Comparison of ENCODE assay signal across 10 cellular contexts in the genomic region with DNA sequence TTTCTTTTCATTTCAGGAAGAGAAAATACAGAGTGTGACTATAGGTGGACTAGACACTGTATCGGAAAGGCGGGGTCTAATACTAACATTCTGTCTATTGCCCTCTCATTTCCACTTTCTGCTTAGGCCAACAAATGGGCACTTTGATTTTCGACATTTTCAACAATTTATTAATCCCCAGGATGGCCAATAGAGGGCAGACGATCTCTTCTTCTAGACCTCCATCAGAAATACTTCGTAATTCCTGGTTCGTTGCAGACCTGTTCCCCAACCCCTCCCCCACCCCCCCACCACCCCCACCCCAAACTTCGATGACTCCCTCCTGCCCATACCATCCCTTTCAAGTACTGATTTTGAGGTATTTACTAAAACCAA. TPM values are rescaled to one million over a fixed set of nuclear protein-coding genes. Genes with fewer than 3 reads are reported as not detected.
A peak's percentile ranks its signal among the peaks of the same experiment; 100 is the strongest.
DNase-seq lines count a peak whose midpoint lies in the region; ATAC-seq and TF ChIP-seq lines count a peak whose summit lies in the region.
"Had no signal": no experiment of that assay in that cellular context is flagged by ENCODE, and none has a peak within 500 bp of the region (broad histone marks: within the 10 kb centered on the region; RNA-seq: fewer than 3 reads in every experiment).

No MANE protein-coding gene starts in this region.

- peaks cover 10% of the 10 kb centered on the region for H3K4me1 Mint-ChIP-seq in glutamatergic neuron (ENCODE audit: low read depth, unreplicated experiment)
- H3K4me1 Mint-ChIP-seq in activated naive CD4-positive, alpha-beta T cell treated with anti-CD3 and anti-CD28 coated beads, Interleukin-2, amount 10 ng/mL, durations not matched to agents 7 days and 5 days = peaks cover 7% of the 10 kb centered on the region

- H3K27me3 Mint-ChIP-seq in glutamatergic neuron (ENCODE audit: unreplicated experiment) = peaks cover 6% of the 10 kb centered on the region
- peaks cover 47% of the 10 kb centered on the region for H3K27me3 Mint-ChIP-seq in activated naive CD4-positive, alpha-beta T cell treated with anti-CD3 and anti-CD28 coated beads, Interleukin-2, amount 10 ng/mL, durations not matched to agents 7 days and 5 days

- ATAC-seq in upper lobe of left lung (ENCODE audit: low FRiP score in 2 of 2) (peak in 1 of 2 donors; percentile 13), HG03097 (IDR thresholded peaks at IDR 0.05; ENCODE audit: low FRiP score, unreplicated experiment) (no peak)

- no peak overlapping the region for H3K27ac Mint-ChIP-seq in glutamatergic neuron (ENCODE audit: unreplicated experiment)
- no peak overlapping the region for H3K27ac Mint-ChIP-seq in activated naive CD4-positive, alpha-beta T cell treated with anti-CD3 and anti-CD28 coated beads, Interleukin-2, amount 10 ng/mL, durations not matched to agents 7 days and 5 days
- H3K27ac Mint-ChIP-seq: activated B cell treated with CpG ODN at 0.5 μM for 24 hours had no signal

- H3K9me3 ChIP-seq in upper lobe of left lung = no peaks in the 10 kb centered on the region
- H3K9me3 ChIP-seq: pancreas had no signal

- peak; percentile 15 for DNase-seq in DMS79 treated with DMSO at 0.1 percent for 48 hours (lab: John Stamatoyannopoulos, UW)
- DNase-seq in DMS79 (lab: John Stamatoyannopoulos, UW) = no peak
- DNase-seq in LNCaP clone FGC (ENCODE audit: low read depth) = no peak
- DNase-seq in SW480 (ENCODE audit: low spot score) = peak; percentile 72
- DNase-seq in glutamatergic neuron = no peak
- no peak for DNase-seq in upper lobe of left lung
- no peak for DNase-seq in activated naive CD4-positive, alpha-beta T cell treated with anti-CD3 and anti-CD28 coated beads, Interleukin-2, amount 10 ng/mL, durations not matched to agents 7 days and 5 days
- DNase-seq: activated B cell treated with CpG ODN at 0.5 μM for 24 hours, pancreas had no signal

- peaks cover 10% of the 10 kb centered on the region for H3K9me3 Mint-ChIP-seq in glutamatergic neuron (ENCODE audit: unreplicated experiment)
- no peaks in the 10 kb centered on the region for H3K9me3 Mint-ChIP-seq in activated naive CD4-positive, alpha-beta T cell treated with anti-CD3 and anti-CD28 coated beads, Interleukin-2, amount 10 ng/mL, durations not matched to agents 7 days and 5 days
- H3K9me3 Mint-ChIP-seq: activated B cell treated with CpG ODN at 0.5 μM for 24 hours had no signal

- H3K4me3 ChIP-seq in LNCaP clone FGC (ENCODE audit: low read depth, low read length) (no peak overlapping the region), upper lobe of left lung (no peak overlapping the region)
- H3K4me3 ChIP-seq: pancreas had no signal

- peaks cover 0 to 11% (median 0%) of the 10 kb centered on the region in 4 donors for H3K27me3 ChIP-seq in upper lobe of left lung
- H3K27me3 ChIP-seq: pancreas had no signal

- H3K36me3 ChIP-seq in upper lobe of left lung = no peaks in the 10 kb centered on the region
- H3K36me3 ChIP-seq: pancreas had no signal

- H3K36me3 Mint-ChIP-seq in glutamatergic neuron (ENCODE audit: unreplicated experiment) = no peaks in the 10 kb centered on the region
- H3K36me3 Mint-ChIP-seq in activated naive CD4-positive, alpha-beta T cell treated with anti-CD3 and anti-CD28 coated beads, Interleukin-2, amount 10 ng/mL, durations not matched to agents 7 days and 5 days = no peaks in the 10 kb centered on the region

- CTCF ChIA-PET in activated naive CD4-positive, alpha-beta T cell treated with anti-CD3 and anti-CD28 coated beads, Interleukin-2, amount 10 ng/mL, durations not matched to agents 7 days and 5 days (lab: Charles Lee) = interaction anchor here (0.8 to 4.2 kb wide), 7 partner anchors 10 to 480 kb away, joined by 3 to 25 read pairs (median 3); no protein-coding TSS in a partner anchor

- no peak for TF ChIP-seq POLR2A in upper lobe of left lung (IDR thresholded peaks at IDR 0.05)

- TF ChIP-seq CTCF in LNCaP clone FGC (IDR thresholded peaks at IDR 0.05; ENCODE audit: control insufficient read depth, extremely low read depth, insufficient read depth) (peak; percentile 61), glutamatergic neuron (IDR thresholded peaks at IDR 0.05; ENCODE audit: partially characterized antibody, unreplicated experiment) (peak; percentile 63), upper lobe of left lung (IDR thresholded peaks at IDR 0.05) (peak; percentile 48 to 66 (median 58))

- no peak overlapping the region for H3K4me3 Mint-ChIP-seq in glutamatergic neuron (ENCODE audit: unreplicated experiment)
- no peak overlapping the region for H3K4me3 Mint-ChIP-seq in activated naive CD4-positive, alpha-beta T cell treated with anti-CD3 and anti-CD28 coated beads, Interleukin-2, amount 10 ng/mL, durations not matched to agents 7 days and 5 days
- H3K4me3 Mint-ChIP-seq: activated B cell treated with CpG ODN at 0.5 μM for 24 hours had no signal

- H3K27ac ChIP-seq in upper lobe of left lung = no peak overlapping the region
- H3K27ac ChIP-seq: pancreas had no signal

- WGBS in upper lobe of left lung, 2 donors = 2% methylated on average over 7 of the region's 7 CpGs

- peaks cover 12 to 22% (median 18%) of the 10 kb centered on the region in 4 donors for H3K4me1 ChIP-seq in upper lobe of left lung

- TF ChIP-seq EP300 in upper lobe of left lung (IDR thresholded peaks at IDR 0.05) = no peak

RNA-seq across cellular contexts. Expression of a gene that starts 3.6 kb away (rescaled TPM):
- total RNA-seq in glutamatergic neuron (ENCODE audit: unreplicated experiment) = 35.7 TPM
- total RNA-seq in upper lobe of left lung = 100 to 1,000 TPM in 4 of 6 donors, 10 to 100 TPM in 2; 74.7 to 128 (median 110) TPM

Comparison
In these comparisons a context has a peak if more than half of its experiments do, and no peak if none do; other contexts are left out.
1. DNase-seq: peak in DMS79 treated with DMSO at 0.1 percent for 48 hours (single experiment) and SW480 (single experiment); none in DMS79 (single experiment), LNCaP clone FGC (single experiment), glutamatergic neuron (single experiment), upper lobe of left lung (0 of 2) and activated naive CD4-positive, alpha-beta T cell treated with anti-CD3 and anti-CD28 coated beads, Interleukin-2, amount 10 ng/mL, durations not matched to agents 7 days and 5 days (single experiment).
2. Peak in every context shown above with its lines, with median percentiles within 50 percentile points of each other: CTCF ChIP-seq.